ENCODE assay signal across 6 cellular contexts in the genomic region with DNA sequence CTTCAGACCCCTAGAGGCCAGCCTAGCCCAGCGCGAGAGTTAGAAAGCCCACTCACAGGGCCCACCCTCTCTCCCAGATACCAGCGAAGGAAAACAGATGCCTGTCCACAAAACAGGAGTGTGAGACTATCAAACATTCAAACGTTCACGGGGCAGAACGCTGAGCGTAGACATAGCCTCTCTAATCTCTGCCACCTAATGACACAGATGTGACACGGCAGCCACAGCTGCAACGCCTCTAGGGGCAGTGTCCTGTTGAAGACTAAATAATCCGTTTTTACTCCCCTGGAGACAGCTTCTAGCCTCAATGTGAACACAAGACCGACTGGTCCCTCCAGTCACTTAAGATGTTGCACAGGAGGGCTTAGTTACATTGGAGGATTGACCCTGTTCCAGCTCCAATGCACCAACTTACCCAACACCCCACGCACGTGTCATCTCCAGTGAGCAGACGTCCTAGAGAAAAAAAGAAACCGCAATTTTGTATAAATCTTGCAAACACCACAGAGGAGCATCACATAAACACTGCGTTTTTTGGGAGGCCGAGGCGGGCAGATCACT. TPM values are rescaled to one million over a fixed set of nuclear protein-coding genes. Genes with fewer than 3 reads are reported as not detected.
DNase-seq lines count a peak whose midpoint lies in the region; ATAC-seq lines count a peak whose summit lies in the region.

No MANE protein-coding gene starts in this region.

- H4K5ac ChIP-seq in mesendoderm (ENCODE audit: low read length) = no peak overlapping the region

- no peak overlapping the region for H2BK15ac ChIP-seq in mesendoderm (replicated peaks; ENCODE audit: low read depth)

- peaks cover 37% of the 10 kb centered on the region for H3K79me2 ChIP-seq in mesendoderm (ENCODE audit: control insufficient read depth, insufficient read depth, low read length)

- no peak overlapping the region for H3K23ac ChIP-seq in mesendoderm (ENCODE audit: low read length)

- no peak overlapping the region for H3K18ac ChIP-seq in mesendoderm (ENCODE audit: low read length)

- H3K4me3 ChIP-seq in mesendoderm (ENCODE audit: low read length) = peak overlapping the region; percentile 100

- H3K4me1 ChIP-seq in mesendoderm (ENCODE audit: control insufficient read depth, low read depth, low read length) = peaks cover 6% of the 10 kb centered on the region

- peak overlapping the region; percentile 48 for H3K4me2 ChIP-seq in mesendoderm (ENCODE audit: low read length)

- no peak for ATAC-seq in GM18517 (IDR thresholded peaks at IDR 0.05; ENCODE audit: unreplicated experiment)

- peak overlapping the region; percentile 92 for H3K56ac ChIP-seq in mesendoderm (ENCODE audit: low read length)

- no CpG with 5 or more reads among the region's 18 CpGs for WGBS in mesendoderm (ENCODE audit: extremely low coverage, insufficient coverage, low lambda C conversion rate)

- H2BK120ac ChIP-seq in mesendoderm (ENCODE audit: low read depth, low read length) = no peak overlapping the region

- peak overlapping the region; percentile 98 for H3K9ac ChIP-seq in mesendoderm (ENCODE audit: low read length)

- H3K79me1 ChIP-seq in mesendoderm (ENCODE audit: low read length) = peaks cover 31% of the 10 kb centered on the region

- no peak overlapping the region for H3K27ac ChIP-seq in mesendoderm (ENCODE audit: low read depth, low read length)

- H2BK5ac ChIP-seq in mesendoderm (ENCODE audit: low read length) = no peak overlapping the region

- peaks cover 14% of the 10 kb centered on the region for H3K36me3 ChIP-seq in mesendoderm (ENCODE audit: control insufficient read depth, insufficient read depth, low read length)

- H3K27me3 ChIP-seq in mesendoderm (ENCODE audit: insufficient read depth, low read length, poor library complexity) = no peaks in the 10 kb centered on the region

- no peak overlapping the region for H4K8ac ChIP-seq in mesendoderm (ENCODE audit: low read depth, low read length)

- DNase-seq in 8988T = peak; percentile 62
- peak; percentile 80 for DNase-seq in HuH-7.5 (ENCODE audit: low spot score)
- DNase-seq in activated naive CD4-positive, alpha-beta T cell treated with anti-CD3 and anti-CD28 coated beads, Interleukin-2, amount 50 U/mL, for 16 hours = peak; percentile 54
- DNase-seq in mesendoderm = peak; percentile 78
- no peak for DNase-seq in C1 segment of cervical spinal cord (lab: John Stamatoyannopoulos, UW)

- H3K4ac ChIP-seq in mesendoderm (ENCODE audit: low read depth, low read length) = no peak overlapping the region

- no peak overlapping the region for H2AK5ac ChIP-seq in mesendoderm (ENCODE audit: low read length)

RNA-seq across cellular contexts. Expression of gene DIPK1B, which starts 14.3 kb away (rescaled TPM):
- 17.8 TPM for polyA plus RNA-seq in mesendoderm (2013, experiment 1 of 2)
- 18.1 TPM for polyA plus RNA-seq in mesendoderm (2013, experiment 2 of 2)

RNA-seq across cellular contexts. Expression of gene LCN10, which starts 16.0 kb away (rescaled TPM):
- 0.27 TPM for polyA plus RNA-seq in mesendoderm (2013, experiment 1 of 2)
- polyA plus RNA-seq in mesendoderm (2013, experiment 2 of 2) = 0.59 TPM

RNA-seq across cellular contexts. Expression of gene LCN6, which starts 21.6 kb away (rescaled TPM):
- not detected for polyA plus RNA-seq in mesendoderm (2013, experiment 1 of 2)
- not detected for polyA plus RNA-seq in mesendoderm (2013, experiment 2 of 2)

RNA-seq across cellular contexts. Expression of gene LCN8, which starts 31.3 kb away (rescaled TPM):
- not detected for polyA plus RNA-seq in mesendoderm (2013, experiment 1 of 2)
- not detected for polyA plus RNA-seq in mesendoderm (2013, experiment 2 of 2)

RNA-seq across cellular contexts. Expression of gene LCN15, which starts 37.6 kb away (rescaled TPM):
- 0.06 TPM for polyA plus RNA-seq in mesendoderm (2013, experiment 1 of 2)
- 0.10 TPM for polyA plus RNA-seq in mesendoderm (2013, experiment 2 of 2)

Comparison
In these comparisons a context has a peak if more than half of its experiments do, and no peak if none do; other contexts are left out.
1. DNase-seq: peak in 8988T (single experiment), HuH-7.5 (single experiment), activated naive CD4-positive, alpha-beta T cell treated with anti-CD3 and anti-CD28 coated beads, Interleukin-2, amount 50 U/mL, for 16 hours (single experiment) and mesendoderm (single experiment); none in C1 segment of cervical spinal cord (0 of 14).